21 cellular contexts compared by ENCODE assay signal in the genomic region with DNA sequence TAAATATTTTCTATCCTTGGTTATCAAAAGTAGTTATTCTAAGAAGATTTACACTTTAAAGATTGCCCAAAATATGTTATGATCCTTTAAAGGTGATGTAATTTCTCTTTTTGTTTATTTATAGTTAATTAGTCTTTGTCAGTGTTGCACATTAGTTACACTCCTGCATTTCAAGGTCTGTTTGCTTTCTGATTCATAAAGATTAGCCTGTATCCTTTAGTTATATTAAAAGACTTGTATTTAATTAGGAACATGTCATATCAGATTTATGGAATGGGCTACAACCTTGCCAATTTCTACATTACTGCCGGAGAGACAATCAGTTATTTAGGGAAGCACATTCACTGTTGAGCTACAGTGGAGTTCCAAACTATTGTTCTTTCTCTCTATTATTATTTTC.
"Had no signal": no experiment of that assay in that cellular context is flagged by ENCODE, and none has a peak within 500 bp of the region (broad histone marks: within the 10 kb centered on the region; RNA-seq: fewer than 3 reads in every experiment).

No MANE protein-coding gene starts in this region.

- H3K4me3 ChIP-seq: colonic mucosa, lower lobe of right lung, stomach, testis had no signal

- ATAC-seq: activated CD8-positive, alpha-beta T cell treated with anti-CD3 and anti-CD28 coated beads, Interleukin-2, amount 10 ng/mL, durations not matched to agents 7 days and 5 days; left colon; lower lobe of right lung; natural killer cell treated with Interleukin-12 subunit alpha and Interleukin-12 subunit beta and Interleukin-15 and Interleukin-18, amount 100 ng/mL, for 72 hours; sciatic nerve; stimulated activated effector memory CD8-positive, alpha-beta T cell treated with anti-CD3 and anti-CD28 coated beads, Interleukin-12 subunit alpha, Interleukin-12 subunit beta, amount 100 ng/mL, for 72 hours had no signal

- DNase-seq: activated CD4-positive, alpha-beta T cell treated with anti-CD3 and anti-CD28 coated beads, Interleukin-2, amount 10 ng/mL, durations not matched to agents 7 days and 5 days; activated CD8-positive, alpha-beta T cell treated with anti-CD3 and anti-CD28 coated beads, Interleukin-2, amount 10 ng/mL, durations not matched to agents 7 days and 5 days; activated naive CD4-positive, alpha-beta T cell treated with anti-CD3 and anti-CD28 coated beads for 36 hours; activated T-cell treated with anti-CD3 and anti-CD28 coated beads, Interleukin-2, amount 50 U/mL, for 24 hours; anterior cingulate cortex; brain microvascular endothelial cell; colonic mucosa; endodermal cell; erythroblast; foreskin melanocyte; glutamatergic neuron; hippocampal formation; islet precursor cell; left colon; lower lobe of right lung; stimulated activated CD4-positive, alpha-beta T cell treated with anti-CD3 and anti-CD28 coated beads, Interleukin-4, amount 100 ng/mL, for 24 hours; stomach; testis had no signal
